In the genomic region with DNA sequence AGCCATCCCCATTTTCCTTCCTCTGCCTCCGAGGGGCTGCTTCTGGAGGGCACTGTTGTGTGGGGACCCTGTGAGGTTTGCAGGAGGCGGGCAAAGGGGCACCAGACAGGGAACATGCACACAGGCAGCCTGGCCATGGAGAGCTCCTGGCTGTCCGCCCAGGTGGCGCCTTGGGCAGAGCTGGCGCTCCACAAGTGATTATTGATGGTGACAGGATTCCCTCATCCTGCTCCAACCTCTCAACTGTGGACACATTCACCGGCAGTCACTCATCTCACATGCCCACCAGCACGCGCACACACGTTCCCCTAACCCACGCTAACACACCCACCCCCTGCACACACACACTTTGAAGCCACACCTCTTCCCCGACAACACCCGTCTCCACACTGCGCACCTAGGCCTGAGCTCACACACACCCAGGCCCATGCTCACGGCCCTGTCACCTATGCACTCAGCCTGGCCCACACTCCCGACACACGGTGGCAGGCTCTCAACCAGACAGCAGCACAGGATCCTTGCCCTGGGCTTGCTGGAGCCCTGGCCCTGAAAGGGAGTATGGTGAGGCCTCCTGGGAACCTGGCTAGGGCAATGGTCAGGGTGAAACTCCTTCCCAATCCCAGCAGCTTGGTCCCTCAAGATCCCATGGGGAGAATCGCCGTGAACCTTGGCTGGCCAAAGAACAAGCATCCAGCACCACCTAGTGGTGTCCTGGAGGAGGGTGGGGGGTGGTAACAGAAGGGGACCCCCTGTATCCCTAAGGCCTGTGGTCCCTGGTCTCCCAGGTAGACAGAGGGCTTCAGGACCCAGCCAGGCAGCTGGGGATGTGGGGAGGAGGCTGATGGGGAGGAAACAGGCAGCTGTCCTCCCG, we compare ENCODE assay signal across 9 cellular contexts. TPM values are rescaled to one million over a fixed set of nuclear protein-coding genes. Genes with fewer than 3 reads are reported as not detected.
DNase-seq lines count a peak whose midpoint lies in the region; ATAC-seq and TF ChIP-seq lines count a peak whose summit lies in the region.
"Had no signal": no experiment of that assay in that cellular context is flagged by ENCODE, and none has a peak within 500 bp of the region (broad histone marks: within the 10 kb centered on the region; RNA-seq: fewer than 3 reads in every experiment).

No MANE protein-coding gene starts in this region.

- H3K27ac Mint-ChIP-seq in natural killer cell: peak overlapping the region in 1 of 2 donors; percentile 24
- H3K27ac Mint-ChIP-seq in natural killer cell treated with Interleukin-12 subunit alpha and Interleukin-12 subunit beta and Interleukin-15 and Interleukin-18, amount 100 ng/mL, for 72 hours: no peak overlapping the region
- H3K27ac Mint-ChIP-seq: activated T-cell treated with anti-CD3 and anti-CD28 coated beads, Interleukin-2, amount 50 U/mL, for 72 hours had no signal

- peaks cover 4% of the 10 kb centered on the region for H3K27me3 ChIP-seq in RWPE2 (ENCODE audit: insufficient read depth, poor library complexity, severe bottlenecking)

- no peaks in the 10 kb centered on the region for H3K9me3 Mint-ChIP-seq in natural killer cell
- H3K9me3 Mint-ChIP-seq in natural killer cell treated with Interleukin-12 subunit alpha and Interleukin-12 subunit beta and Interleukin-15 and Interleukin-18, amount 100 ng/mL, for 72 hours: no peaks in the 10 kb centered on the region
- H3K9me3 Mint-ChIP-seq: activated T-cell treated with anti-CD3 and anti-CD28 coated beads, Interleukin-2, amount 50 U/mL, for 72 hours had no signal

- ATAC-seq in natural killer cell: no peak
- no peak for ATAC-seq in natural killer cell treated with Interleukin-12 subunit alpha and Interleukin-12 subunit beta and Interleukin-15 and Interleukin-18, amount 100 ng/mL, for 72 hours
- ATAC-seq in RWPE2 (ENCODE audit: low read depth): peak; percentile 13; the same call in 1 of the 3 replicates

- no peaks in the 10 kb centered on the region for H3K36me3 Mint-ChIP-seq in natural killer cell
- no peaks in the 10 kb centered on the region for H3K36me3 Mint-ChIP-seq in natural killer cell treated with Interleukin-12 subunit alpha and Interleukin-12 subunit beta and Interleukin-15 and Interleukin-18, amount 100 ng/mL, for 72 hours

- no peaks in the 10 kb centered on the region for H3K4me1 ChIP-seq in RWPE2 (ENCODE audit: insufficient read depth, poor library complexity, severe bottlenecking)

- no peaks in the 10 kb centered on the region for H3K9me3 ChIP-seq in RWPE2 (ENCODE audit: severe bottlenecking)

- H3K4me1 Mint-ChIP-seq in natural killer cell: peaks cover 21 to 45% of the 10 kb centered on the region in 2 donors
- peaks cover 25 to 28% of the 10 kb centered on the region in 2 donors for H3K4me1 Mint-ChIP-seq in natural killer cell treated with Interleukin-12 subunit alpha and Interleukin-12 subunit beta and Interleukin-15 and Interleukin-18, amount 100 ng/mL, for 72 hours (ENCODE audit: low read depth in 2 of 2)

- DNase-seq in natural killer cell: no peak
- no peak for DNase-seq in natural killer cell treated with Interleukin-12 subunit alpha and Interleukin-12 subunit beta and Interleukin-15 and Interleukin-18, amount 100 ng/mL, for 72 hours (ENCODE audit: low spot score)
- no peak for DNase-seq in RWPE2 (ENCODE audit: low spot score)
- peak; percentile 25 to 70 for DNase-seq in foreskin fibroblast
- DNase-seq in retinal pigment epithelial cell (ENCODE audit: low read depth): no peak
- DNase-seq in NCI-H2029 treated with DMSO at 0.1 percent for 48 hours (lab: John Stamatoyannopoulos, UW): no peak
- DNase-seq in activated CD8-positive, alpha-beta memory T cell treated with anti-CD3 and anti-CD28 coated beads, Interleukin-2, amount 50 U/mL, for 4 hours: no peak
- no peak for DNase-seq in hippocampal formation (lab: John Stamatoyannopoulos, UW)

- no peak overlapping the region for H3K4me3 Mint-ChIP-seq in natural killer cell
- no peak overlapping the region for H3K4me3 Mint-ChIP-seq in natural killer cell treated with Interleukin-12 subunit alpha and Interleukin-12 subunit beta and Interleukin-15 and Interleukin-18, amount 100 ng/mL, for 72 hours

- H3K36me3 ChIP-seq in RWPE2 (ENCODE audit: low read depth): no peaks in the 10 kb centered on the region

- intact Hi-C loops in natural killer cell (cut with micrococcal nuclease): loop anchor here (10.0 kb wide), 1 partner anchor 63 kb away; the partner anchor contains the start of genes GRB7 and MIEN1

- H3K27me3 Mint-ChIP-seq in natural killer cell (ENCODE audit: low read depth in 2 of 2): no peaks in the 10 kb centered on the region
- H3K27me3 Mint-ChIP-seq in natural killer cell treated with Interleukin-12 subunit alpha and Interleukin-12 subunit beta and Interleukin-15 and Interleukin-18, amount 100 ng/mL, for 72 hours: peaks cover 0 to 2% of the 10 kb centered on the region in 2 donors

- no peak overlapping the region for H3K27ac ChIP-seq in RWPE2 (ENCODE audit: poor library complexity, severe bottlenecking)

- no peak overlapping the region for H3K4me3 ChIP-seq in RWPE2 (ENCODE audit: severe bottlenecking)
- no peak overlapping the region for H3K4me3 ChIP-seq in foreskin fibroblast (ENCODE audit: low read depth in 1 of 2, low read length in 2 of 2)
- H3K4me3 ChIP-seq in retinal pigment epithelial cell (ENCODE audit: low read length): no peak overlapping the region

- TF ChIP-seq CTCF in natural killer cell (IDR thresholded peaks at IDR 0.05) (peak; percentile 12), RWPE2 (IDR thresholded peaks at IDR 0.05; ENCODE audit: poor library complexity, severe bottlenecking) (peak; percentile 46), foreskin fibroblast (IDR thresholded peaks at IDR 0.05; ENCODE audit: low read depth, low read length) (peak; percentile 73), retinal pigment epithelial cell (conservative IDR thresholded peaks at IDR 0.05; ENCODE audit: low read depth, low read length) (peak; percentile 82)

RNA-seq across cellular contexts. Expression of gene PNMT, which starts 3.6 kb away (rescaled TPM):
- total RNA-seq in natural killer cell: 1 to 10 TPM; 1.2 to 2.5 (median 2.2) TPM
- total RNA-seq in natural killer cell treated with Interleukin-12 subunit alpha and Interleukin-12 subunit beta and Interleukin-15 and Interleukin-18, amount 100 ng/mL, for 72 hours: not detected

RNA-seq across cellular contexts. Expression of gene TCAP, which starts 6.7 kb away (rescaled TPM):
- total RNA-seq in natural killer cell: 1 to 10 TPM; 1.3 to 3.8 (median 2.4) TPM
- total RNA-seq in natural killer cell treated with Interleukin-12 subunit alpha and Interleukin-12 subunit beta and Interleukin-15 and Interleukin-18, amount 100 ng/mL, for 72 hours: 1 to 10 TPM; 2.1 to 2.5 TPM

RNA-seq across cellular contexts. Expression of gene PGAP3, which starts 16.0 kb away (rescaled TPM):
- total RNA-seq in natural killer cell: 10 to 100 TPM; 45.8 to 57.8 (median 52.4) TPM
- total RNA-seq in natural killer cell treated with Interleukin-12 subunit alpha and Interleukin-12 subunit beta and Interleukin-15 and Interleukin-18, amount 100 ng/mL, for 72 hours: 10 to 100 TPM in 1 of 2 donors, 1 to 10 TPM in 1; 8.8 to 13.7 TPM

RNA-seq across cellular contexts. Expression of gene ERBB2, which starts 28.0 kb away (rescaled TPM):
- 100 to 1,000 TPM in 1 of 3 donors, 10 to 100 TPM in 2; 77.6 to 115 (median 82.1) TPM for total RNA-seq in natural killer cell
- total RNA-seq in natural killer cell treated with Interleukin-12 subunit alpha and Interleukin-12 subunit beta and Interleukin-15 and Interleukin-18, amount 100 ng/mL, for 72 hours: 1 to 10 TPM; 3.8 to 9.5 TPM

RNA-seq across cellular contexts. Expression of gene STARD3, which starts 34.9 kb away (rescaled TPM):
- total RNA-seq in natural killer cell: 100 to 1,000 TPM in 2 of 3 donors, 10 to 100 TPM in 1; 97.1 to 115 (median 105) TPM
- total RNA-seq in natural killer cell treated with Interleukin-12 subunit alpha and Interleukin-12 subunit beta and Interleukin-15 and Interleukin-18, amount 100 ng/mL, for 72 hours: 100 to 1,000 TPM in 1 of 2 donors, 10 to 100 TPM in 1; 97.9 to 139 TPM

Comparison
In these comparisons a context has a peak if more than half of its experiments do, and no peak if none do; other contexts are left out.
1. DNase-seq: peak in foreskin fibroblast (2 of 2); none in natural killer cell (single experiment), natural killer cell treated with Interleukin-12 subunit alpha and Interleukin-12 subunit beta and Interleukin-15 and Interleukin-18, amount 100 ng/mL, for 72 hours (single experiment), RWPE2 (single experiment), retinal pigment epithelial cell (single experiment), NCI-H2029 treated with DMSO at 0.1 percent for 48 hours (single experiment), activated CD8-positive, alpha-beta memory T cell treated with anti-CD3 and anti-CD28 coated beads, Interleukin-2, amount 50 U/mL, for 4 hours (single experiment) and hippocampal formation (0 of 2).
2. CTCF ChIP-seq: peak in every context shown above with its lines; median percentile 82 in retinal pigment epithelial cell; 73 in foreskin fibroblast; 46 in RWPE2; 12 in natural killer cell.